In genomic region chr7:28586736-28587135, GRCh38 we compare ENCODE assay signal across 1 cellular context.
A peak's percentile ranks its signal among the peaks of the same experiment; 100 is the strongest.
TF ChIP-seq lines count a peak whose summit lies in the region.

No MANE protein-coding gene starts in this region.

TF ChIP-seq in HEK293, 187 proteins besides CTCF, POLR2A, EP300 and RAD21 (continued from another document):
- TF ChIP-seq, protein P1, sequence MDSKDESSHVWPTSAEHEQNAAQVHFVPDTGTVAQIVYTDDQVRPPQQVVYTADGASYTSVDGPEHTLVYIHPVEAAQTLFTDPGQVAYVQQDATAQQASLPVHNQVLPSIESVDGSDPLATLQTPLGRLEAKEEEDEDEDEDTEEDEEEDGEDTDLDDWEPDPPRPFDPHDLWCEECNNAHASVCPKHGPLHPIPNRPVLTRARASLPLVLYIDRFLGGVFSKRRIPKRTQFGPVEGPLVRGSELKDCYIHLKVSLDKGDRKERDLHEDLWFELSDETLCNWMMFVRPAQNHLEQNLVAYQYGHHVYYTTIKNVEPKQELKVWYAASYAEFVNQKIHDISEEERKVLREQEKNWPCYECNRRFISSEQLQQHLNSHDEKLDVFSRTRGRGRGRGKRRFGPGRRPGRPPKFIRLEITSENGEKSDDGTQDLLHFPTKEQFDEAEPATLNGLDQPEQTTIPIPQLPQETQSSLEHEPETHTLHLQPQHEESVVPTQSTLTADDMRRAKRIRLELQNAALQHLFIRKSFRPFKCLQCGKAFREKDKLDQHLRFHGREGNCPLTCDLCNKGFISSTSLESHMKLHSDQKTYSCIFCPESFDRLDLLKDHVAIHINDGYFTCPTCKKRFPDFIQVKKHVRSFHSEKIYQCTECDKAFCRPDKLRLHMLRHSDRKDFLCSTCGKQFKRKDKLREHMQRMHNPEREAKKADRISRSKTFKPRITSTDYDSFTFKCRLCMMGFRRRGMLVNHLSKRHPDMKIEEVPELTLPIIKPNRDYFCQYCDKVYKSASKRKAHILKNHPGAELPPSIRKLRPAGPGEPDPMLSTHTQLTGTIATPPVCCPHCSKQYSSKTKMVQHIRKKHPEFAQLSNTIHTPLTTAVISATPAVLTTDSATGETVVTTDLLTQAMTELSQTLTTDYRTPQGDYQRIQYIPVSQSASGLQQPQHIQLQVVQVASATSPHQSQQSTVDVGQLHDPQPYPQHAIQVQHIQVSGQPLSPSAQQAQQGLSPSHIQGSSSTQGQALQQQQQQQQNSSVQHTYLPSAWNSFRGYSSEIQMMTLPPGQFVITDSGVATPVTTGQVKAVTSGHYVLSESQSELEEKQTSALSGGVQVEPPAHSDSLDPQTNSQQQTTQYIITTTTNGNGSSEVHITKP (tag by site-specific recombination; IDR thresholded peaks at IDR 0.05): no peak
- TF ChIP-seq SCRT2 (tag by site-specific recombination; IDR thresholded peaks at IDR 0.05): peak; percentile 88
- no peak for TF ChIP-seq RBAK (tag by site-specific recombination; IDR thresholded peaks at IDR 0.05)
- no peak for TF ChIP-seq ZNF19 (tag by site-specific recombination; IDR thresholded peaks at IDR 0.05; ENCODE audit: low read depth)
